In the genomic region with DNA sequence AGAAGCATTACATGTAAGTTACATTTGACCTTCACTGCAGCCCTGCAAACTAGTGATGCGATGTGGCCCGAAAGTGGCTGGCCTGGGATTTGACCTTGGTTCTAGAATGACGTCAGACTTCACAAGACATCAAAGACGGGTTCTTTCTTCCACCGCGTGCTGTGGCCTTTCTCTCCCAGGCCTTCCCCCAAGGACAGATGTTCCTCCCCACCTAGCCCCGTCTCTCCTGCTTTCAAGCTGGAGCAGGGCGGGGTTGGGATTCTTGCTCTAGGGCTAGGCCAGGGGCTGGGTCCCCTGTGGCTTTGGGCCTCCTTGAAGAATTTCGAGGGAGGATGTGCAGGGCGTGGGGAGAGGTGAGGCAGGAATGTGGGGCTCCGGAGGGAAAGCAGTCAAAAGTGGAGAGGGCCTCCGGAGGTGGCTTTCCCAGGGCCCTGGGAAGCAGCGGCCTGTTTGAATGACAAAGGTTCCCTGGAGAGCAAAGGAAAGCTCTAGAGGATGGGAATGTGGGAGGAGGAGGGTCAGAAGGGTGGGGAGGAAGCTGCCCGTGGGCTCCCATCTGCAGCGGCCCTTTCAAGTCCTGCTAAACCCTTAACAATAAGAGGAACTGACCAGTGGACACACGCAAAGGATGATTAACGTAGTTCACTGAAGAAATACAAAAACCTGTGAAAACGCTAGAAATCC, we compare ENCODE assay signal across 1 cellular context.
TF ChIP-seq lines count a peak whose summit lies in the region.

No MANE protein-coding gene starts in this region.

TF ChIP-seq in H1, 55 proteins besides CTCF, POLR2A, EP300 and RAD21 (continued from another document):
- peak; percentile 42; the same call in 1 of the 2 replicates for TF ChIP-seq TBP (IDR thresholded peaks at IDR 0.05; ENCODE audit: low read depth, low read length)
TF ChIP-seq in H1: peak in this region for 29.
